7 cellular contexts compared by ENCODE assay signal in the genomic region with DNA sequence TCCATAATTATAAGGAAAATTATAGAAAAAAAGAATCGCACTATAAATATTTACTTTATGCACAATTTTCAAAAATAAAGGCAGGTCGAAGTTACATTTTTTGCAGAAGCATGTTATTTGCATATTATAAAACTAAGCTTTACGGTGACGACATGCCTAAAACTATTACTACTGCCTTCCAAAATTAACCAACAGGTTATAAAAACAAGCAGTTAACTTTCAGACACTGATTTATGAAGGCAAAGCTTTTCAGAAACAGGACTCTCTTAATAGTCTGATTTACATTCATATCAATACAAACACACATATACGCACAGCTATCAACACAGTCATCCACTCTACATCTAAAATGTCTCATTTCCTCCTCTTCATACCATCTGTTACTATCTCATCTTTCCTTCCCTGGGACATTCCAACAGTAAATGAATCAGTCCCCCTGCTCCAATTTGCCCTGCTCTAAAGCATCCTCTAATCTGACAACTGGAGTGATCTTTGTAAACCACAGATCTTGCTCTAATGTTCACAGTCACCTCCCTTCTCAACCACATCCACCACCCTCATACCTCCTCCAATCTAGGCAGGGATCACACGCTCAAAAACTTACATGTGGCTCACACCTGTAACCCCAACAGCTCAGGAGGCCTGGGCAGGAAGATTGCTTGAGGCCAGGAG. TPM values are rescaled to one million over a fixed set of nuclear protein-coding genes. Genes with fewer than 3 reads are reported as not detected.
DNase-seq lines count a peak whose midpoint lies in the region; ATAC-seq lines count a peak whose summit lies in the region.

No MANE protein-coding gene starts in this region.

- H3K4me3 Mint-ChIP-seq in activated T-helper 17 cell treated with anti-CD3 and anti-CD28 coated beads, Interleukin-2, amount 50 U/mL, for 72 hours = peak overlapping the region; percentile 0
- H3K4me3 Mint-ChIP-seq in naive B cell = peak overlapping the region in 5 of 8 donors; percentile 5 to 65 (median 31)

- H3K36me3 Mint-ChIP-seq in activated T-helper 17 cell treated with anti-CD3 and anti-CD28 coated beads, Interleukin-2, amount 50 U/mL, for 72 hours (ENCODE audit: low read depth) = peaks cover 63% of the 10 kb centered on the region
- H3K36me3 Mint-ChIP-seq in naive B cell = peaks cover 10 to 19% of the 10 kb centered on the region in 2 donors

- H3K27me3 Mint-ChIP-seq in activated T-helper 17 cell treated with anti-CD3 and anti-CD28 coated beads, Interleukin-2, amount 50 U/mL, for 72 hours = no peaks in the 10 kb centered on the region
- no peaks in the 10 kb centered on the region for H3K27me3 Mint-ChIP-seq in naive B cell

- H3K9me3 Mint-ChIP-seq in activated T-helper 17 cell treated with anti-CD3 and anti-CD28 coated beads, Interleukin-2, amount 50 U/mL, for 72 hours = no peaks in the 10 kb centered on the region
- peaks cover 0 to 12% (median 4%) of the 10 kb centered on the region in 7 donors for H3K9me3 Mint-ChIP-seq in naive B cell

- peaks cover 36% of the 10 kb centered on the region for H3K4me1 Mint-ChIP-seq in activated T-helper 17 cell treated with anti-CD3 and anti-CD28 coated beads, Interleukin-2, amount 50 U/mL, for 72 hours
- peaks cover 59 to 83% (median 68%) of the 10 kb centered on the region in 3 donors for H3K4me1 Mint-ChIP-seq in naive B cell

- ATAC-seq in GM18511 (IDR thresholded peaks at IDR 0.05; ENCODE audit: unreplicated experiment) = peak; percentile 52
- peak; percentile 52 for ATAC-seq in HG03175 (IDR thresholded peaks at IDR 0.05; ENCODE audit: unreplicated experiment)
- peak; percentile 86 for ATAC-seq in activated T-helper 17 cell treated with anti-CD3 and anti-CD28 coated beads, Interleukin-2, amount 50 U/mL, for 72 hours (replicated peaks)
- peak; percentile 23 to 42 for ATAC-seq in naive B cell (ENCODE audit: low read depth in 2 of 2)
- no peak for ATAC-seq in HG03442 (IDR thresholded peaks at IDR 0.05; ENCODE audit: unreplicated experiment)

- DNase-seq in naive B cell (no peak), SHP77 (lab: John Stamatoyannopoulos, UW) (no peak), NCI-H1105 (lab: John Stamatoyannopoulos, UW) (no peak)

- H3K27ac Mint-ChIP-seq in activated T-helper 17 cell treated with anti-CD3 and anti-CD28 coated beads, Interleukin-2, amount 50 U/mL, for 72 hours = peak overlapping the region; percentile 1
- H3K27ac Mint-ChIP-seq in naive B cell = peak overlapping the region; percentile 2 to 95 (median 36)

RNA-seq across cellular contexts. Expression of gene FBXW11, which starts 21.6 kb away (rescaled TPM):
- 10 to 100 TPM; 48.1 to 51.4 TPM for total RNA-seq in activated T-helper 17 cell treated with anti-CD3 and anti-CD28 coated beads, Interleukin-2, amount 50 U/mL, for 72 hours
- 10 to 100 TPM; 35.9 to 48.0 (median 41.5) TPM for polyA plus RNA-seq in naive B cell (ENCODE audit: low read depth in 6 of 6)
